Comparison of ENCODE assay signal across 1 cellular context in genomic region chr5:109191153-109191558, GRCh38.
TF ChIP-seq lines count a peak whose summit lies in the region.

No MANE protein-coding gene starts in this region.

TF ChIP-seq in HEK293, 187 proteins besides CTCF, POLR2A, EP300 and RAD21 (continued from another document):
- TF ChIP-seq, protein P1, sequence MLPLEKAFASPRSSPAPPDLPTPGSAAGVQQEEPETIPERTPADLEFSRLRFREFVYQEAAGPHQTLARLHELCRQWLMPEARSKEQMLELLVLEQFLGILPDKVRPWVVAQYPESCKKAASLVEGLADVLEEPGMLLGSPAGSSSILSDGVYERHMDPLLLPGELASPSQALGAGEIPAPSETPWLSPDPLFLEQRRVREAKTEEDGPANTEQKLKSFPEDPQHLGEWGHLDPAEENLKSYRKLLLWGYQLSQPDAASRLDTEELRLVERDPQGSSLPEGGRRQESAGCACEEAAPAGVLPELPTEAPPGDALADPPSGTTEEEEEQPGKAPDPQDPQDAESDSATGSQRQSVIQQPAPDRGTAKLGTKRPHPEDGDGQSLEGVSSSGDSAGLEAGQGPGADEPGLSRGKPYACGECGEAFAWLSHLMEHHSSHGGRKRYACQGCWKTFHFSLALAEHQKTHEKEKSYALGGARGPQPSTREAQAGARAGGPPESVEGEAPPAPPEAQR (tag by site-specific recombination; IDR thresholded peaks at IDR 0.05) = no peak
- TF ChIP-seq ZNF394 (tag by site-specific recombination; IDR thresholded peaks at IDR 0.05; ENCODE audit: borderline replicate concordance) (no peak), ZNF747 (tag by site-specific recombination; IDR thresholded peaks at IDR 0.05) (no peak), ZNF548 (tag by site-specific recombination; IDR thresholded peaks at IDR 0.05) (no peak), ZNF169 (tag by site-specific recombination; IDR thresholded peaks at IDR 0.05) (no peak), ZNF155 (tag by site-specific recombination; IDR thresholded peaks at IDR 0.05) (no peak), PRDM10 (tag by site-specific recombination; IDR thresholded peaks at IDR 0.05) (0 out of 2 replicates have a peak, but pooled peaks have one; percentile 36), ZNF843 (tag by site-specific recombination; IDR thresholded peaks at IDR 0.05) (no peak), REPIN1 (tag by site-specific recombination; IDR thresholded peaks at IDR 0.05; ENCODE audit: low read depth) (no peak), ZNF544 (tag by site-specific recombination; IDR thresholded peaks at IDR 0.05) (no peak), SCRT1 (tag by site-specific recombination; IDR thresholded peaks at IDR 0.05; ENCODE audit: borderline replicate concordance) (no peak), FEZF1 (tag by site-specific recombination; IDR thresholded peaks at IDR 0.05) (no peak), ZNF521 (tag by site-specific recombination; IDR thresholded peaks at IDR 0.05) (no peak), TRIM28 (IDR thresholded peaks at IDR 0.05; ENCODE audit: borderline replicate concordance, low read length) (no peak), KLF10 (tag by site-specific recombination; IDR thresholded peaks at IDR 0.05) (0 out of 2 replicates have a peak, but pooled peaks have one; percentile 42)
- TF ChIP-seq, protein P2, sequence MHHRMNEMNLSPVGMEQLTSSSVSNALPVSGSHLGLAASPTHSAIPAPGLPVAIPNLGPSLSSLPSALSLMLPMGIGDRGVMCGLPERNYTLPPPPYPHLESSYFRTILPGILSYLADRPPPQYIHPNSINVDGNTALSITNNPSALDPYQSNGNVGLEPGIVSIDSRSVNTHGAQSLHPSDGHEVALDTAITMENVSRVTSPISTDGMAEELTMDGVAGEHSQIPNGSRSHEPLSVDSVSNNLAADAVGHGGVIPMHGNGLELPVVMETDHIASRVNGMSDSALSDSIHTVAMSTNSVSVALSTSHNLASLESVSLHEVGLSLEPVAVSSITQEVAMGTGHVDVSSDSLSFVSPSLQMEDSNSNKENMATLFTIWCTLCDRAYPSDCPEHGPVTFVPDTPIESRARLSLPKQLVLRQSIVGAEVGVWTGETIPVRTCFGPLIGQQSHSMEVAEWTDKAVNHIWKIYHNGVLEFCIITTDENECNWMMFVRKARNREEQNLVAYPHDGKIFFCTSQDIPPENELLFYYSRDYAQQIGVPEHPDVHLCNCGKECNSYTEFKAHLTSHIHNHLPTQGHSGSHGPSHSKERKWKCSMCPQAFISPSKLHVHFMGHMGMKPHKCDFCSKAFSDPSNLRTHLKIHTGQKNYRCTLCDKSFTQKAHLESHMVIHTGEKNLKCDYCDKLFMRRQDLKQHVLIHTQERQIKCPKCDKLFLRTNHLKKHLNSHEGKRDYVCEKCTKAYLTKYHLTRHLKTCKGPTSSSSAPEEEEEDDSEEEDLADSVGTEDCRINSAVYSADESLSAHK (tag by site-specific recombination; IDR thresholded peaks at IDR 0.05) = no peak
TF ChIP-seq in HEK293: peak in this region for 6.
